ENCODE assay signal across 22 cellular contexts in genomic region chr17:79748296-79749099, GRCh38. TPM values are rescaled to one million over a fixed set of nuclear protein-coding genes. Genes with fewer than 3 reads are reported as not detected.
DNase-seq lines count a peak whose midpoint lies in the region; ATAC-seq, FAIRE-seq and TF ChIP-seq lines count a peak whose summit lies in the region.
"Had no signal": no experiment of that assay in that cellular context is flagged by ENCODE, and none has a peak within 500 bp of the region (broad histone marks: within the 10 kb centered on the region; RNA-seq: fewer than 3 reads in every experiment).

No MANE protein-coding gene starts in this region.

- H3K9me1 ChIP-seq in endothelial cell of umbilical vein (replicated peaks; ENCODE audit: control insufficient read depth, extremely low read depth, insufficient read depth, low read length), result no peaks in the 10 kb centered on the region

- H3K36me3 Mint-ChIP-seq in H9 (ENCODE audit: insufficient read depth in 1 of 3, low read depth in 3 of 3) (no peaks in the 10 kb centered on the region), mesothelial cell of epicardium (no peaks in the 10 kb centered on the region)
- H3K36me3 Mint-ChIP-seq: stimulated activated naive B cell treated with anti-CD40 and anti-IgM and Interleukin-4, amounts not matched to agents 10 μg/mL and 1 μg/mL and 100 μg/mL, for 72 hours had no signal

- H3K9me3 Mint-ChIP-seq in H9 (no peaks in the 10 kb centered on the region), mesothelial cell of epicardium (no peaks in the 10 kb centered on the region)
- H3K9me3 Mint-ChIP-seq: activated B cell treated with CpG ODN at 0.5 μM for 24 hours; CD4-positive, alpha-beta T cell; stimulated activated naive B cell treated with anti-CD40 and anti-IgM and Interleukin-4, amounts not matched to agents 10 μg/mL and 1 μg/mL and 100 μg/mL, for 72 hours had no signal

- no peak for TF ChIP-seq RAD21 in A549 (conservative IDR thresholded peaks at IDR 0.05 in 1 of 2, IDR thresholded peaks at IDR 0.05 in 1 of 2)

- no peak overlapping the region for H4K5ac ChIP-seq in H9 (ENCODE audit: insufficient read length, low read depth, low read length)

- H3K4me2 ChIP-seq in A549, result peak overlapping the region; percentile 56
- H3K4me2 ChIP-seq in H9 (ENCODE audit: insufficient read depth, insufficient read length, low read length), result no peak overlapping the region
- H3K4me2 ChIP-seq in endothelial cell of umbilical vein (ENCODE audit: insufficient read depth, low read length), result no peak overlapping the region
- no peak overlapping the region for H3K4me2 ChIP-seq in PC-9

- H4K91ac ChIP-seq in H9 (ENCODE audit: insufficient read length, low read depth, low read length), result no peak overlapping the region

- H3K56ac ChIP-seq in H9 (ENCODE audit: insufficient read length, low read depth, low read length), result no peak overlapping the region

- H3K18ac ChIP-seq in H9 (ENCODE audit: insufficient read length, low read depth, low read length), result no peak overlapping the region

- peaks cover 5% of the 10 kb centered on the region for H4K20me1 ChIP-seq in H9 (ENCODE audit: control insufficient read depth, insufficient read depth, insufficient read length)
- H4K20me1 ChIP-seq in endothelial cell of umbilical vein (replicated peaks; ENCODE audit: control insufficient read depth, extremely low read depth, insufficient read depth, low read length), result no peaks in the 10 kb centered on the region
- no peaks in the 10 kb centered on the region for H4K20me1 ChIP-seq in PC-9 (ENCODE audit: insufficient read depth)

- H3K36me3 ChIP-seq in endothelial cell of umbilical vein (ENCODE audit: control insufficient read depth in 2 of 2, extremely low read depth in 1 of 2, insufficient read depth in 2 of 2, low read length in 2 of 2) (no peaks in the 10 kb centered on the region), PC-9 (ENCODE audit: low read depth) (no peaks in the 10 kb centered on the region), esophagus squamous epithelium (no peaks in the 10 kb centered on the region)
- H3K36me3 ChIP-seq: neutrophil, thoracic aorta had no signal

- TF ChIP-seq EP300 in A549 (IDR thresholded peaks at IDR 0.05), result no peak

- H2AK5ac ChIP-seq in H9 (ENCODE audit: insufficient read length, low read length), result no peak overlapping the region

- H3K79me1 ChIP-seq in H9 (ENCODE audit: insufficient read depth, low read depth, low read length, poor library complexity, severe bottlenecking), result no peaks in the 10 kb centered on the region

- no peak overlapping the region for H2BK5ac ChIP-seq in H9 (ENCODE audit: insufficient read length, low read length)

- CTCF ChIA-PET in A549 (lab: Yijun Ruan, JAX) (interaction anchor here (0.8 to 1.3 kb wide), 5 partner anchors 7 to 101 kb away, joined by 3 to 6 read pairs (median 3); no protein-coding TSS in a partner anchor), endothelial cell of umbilical vein (lab: Charles Lee) (interaction anchor here (0.7 kb wide), 1 partner anchor 12 kb away, joined by 3 read pairs; no protein-coding TSS in a partner anchor), PC-9 (lab: Charles Lee) (no interaction called here)

- intact Hi-C loops in endothelial cell of umbilical vein (cut with micrococcal nuclease), result loop anchor here (10.0 kb wide), 1 partner anchor 176 kb away; no protein-coding TSS in a partner anchor
- intact Hi-C loops in PC-9 (cut with micrococcal nuclease; ENCODE audit: unreplicated experiment), result no loop called here
- intact Hi-C loops in esophagus squamous epithelium (cut with DNase I), result loop anchor here (10.0 kb wide), 1 partner anchor 246 kb away; no protein-coding TSS in a partner anchor

- H3K4me3 ChIP-seq in A549, result peak overlapping the region; percentile 21; the same call in 1 of the 3 replicates
- H3K4me3 ChIP-seq in endothelial cell of umbilical vein (replicated peaks in 1 of 3; ENCODE audit: insufficient read depth in 1 of 3, low read depth in 1 of 3, low read length in 3 of 3), result no peak overlapping the region
- no peak overlapping the region for H3K4me3 ChIP-seq in PC-9
- H3K4me3 ChIP-seq in esophagus squamous epithelium, result peak overlapping the region in 1 of 4 donors; percentile 12
- H3K4me3 ChIP-seq: mucosa of descending colon, thoracic aorta had no signal

- H3K79me2 ChIP-seq in H9 (ENCODE audit: insufficient read depth, low read length) (no peaks in the 10 kb centered on the region), endothelial cell of umbilical vein (ENCODE audit: control insufficient read depth, insufficient read depth, low read length) (no peaks in the 10 kb centered on the region), PC-9 (ENCODE audit: low read depth) (no peaks in the 10 kb centered on the region; the same call in 1 of the 2 replicates)

- no peak overlapping the region for H3K27ac Mint-ChIP-seq in H9
- no peak overlapping the region for H3K27ac Mint-ChIP-seq in mesothelial cell of epicardium
- H3K27ac Mint-ChIP-seq: activated B cell treated with CpG ODN at 0.5 μM for 24 hours; CD4-positive, alpha-beta T cell had no signal

- DNase-seq in A549 (ENCODE audit: low read depth in 1 of 2, low spot score in 1 of 2) (no peak), H9 (no peak), endothelial cell of umbilical vein (ENCODE audit: low read depth, low spot score) (no peak), mesothelial cell of epicardium (ENCODE audit: low spot score in 2 of 2, unreplicated experiment in 2 of 2) (no peak), HuH-7 (ENCODE audit: low spot score) (no peak), NCI-H446 treated with DMSO at 0.1 percent for 48 hours (lab: John Stamatoyannopoulos, UW) (no peak), PC-9 (no peak), esophagus squamous epithelium (lab: John Stamatoyannopoulos, UW) (no peak)
- DNase-seq: activated B cell treated with CpG ODN at 0.5 μM for 24 hours; activated CD4-positive, alpha-beta T cell treated with anti-CD3 and anti-CD28 coated beads, Interleukin-2, amount 50 U/mL, for 48 hours; activated CD8-positive, alpha-beta memory T cell treated with anti-CD3 and anti-CD28 coated beads, Interleukin-2, amount 50 U/mL, for 48 hours; CD4-positive, alpha-beta T cell; NCI-H2081 treated with DMSO at 0.1 percent for 48 hours; small intestine; stimulated activated CD4-positive, alpha-beta T cell treated with anti-CD3 and anti-CD28 coated beads, Interleukin-2, amount 100 ng/mL, for 48 hours; stimulated activated naive B cell treated with anti-CD40 and anti-IgM and Interleukin-4, amounts not matched to agents 10 μg/mL and 1 μg/mL and 100 μg/mL, for 72 hours; T-helper 9 cell had no signal

- H3K9me2 ChIP-seq in PC-9 (ENCODE audit: insufficient read depth), result no peaks in the 10 kb centered on the region

- no peak overlapping the region for H2AFZ ChIP-seq in H9 (ENCODE audit: low read length)
- H2AFZ ChIP-seq in endothelial cell of umbilical vein (ENCODE audit: low read depth, low read length), result no peak overlapping the region
- no peak overlapping the region for H2AFZ ChIP-seq in PC-9

- no peak overlapping the region for H4K8ac ChIP-seq in H9 (replicated peaks; ENCODE audit: insufficient read length, low read depth, low read length)

- no peak overlapping the region for H2BK12ac ChIP-seq in H9 (ENCODE audit: insufficient read length, low read depth, low read length)

- no peak overlapping the region for H2BK15ac ChIP-seq in H9 (ENCODE audit: low read depth, low read length)

- H3K27ac ChIP-seq in A549 (peak overlapping the region; percentile 5 to 65; a peak in 3 of 6 replicates), H9 (ENCODE audit: insufficient read length, low read depth, low read length) (no peak overlapping the region), endothelial cell of umbilical vein (ENCODE audit: insufficient read depth, low read depth, low read length) (no peak overlapping the region), PC-9 (no peak overlapping the region), esophagus squamous epithelium (no peak overlapping the region)
- H3K27ac ChIP-seq: neutrophil had no signal

- peaks cover 14% of the 10 kb centered on the region for H3K23me2 ChIP-seq in H9 (ENCODE audit: insufficient read length, low read depth, low read length, poor library complexity, severe bottlenecking)

- peak overlapping the region; percentile 5 to 55; a peak in 2 of 5 replicates for H3K4me3 Mint-ChIP-seq in H9
- peak overlapping the region; percentile 6 for H3K4me3 Mint-ChIP-seq in mesothelial cell of epicardium
- H3K4me3 Mint-ChIP-seq: activated B cell treated with CpG ODN at 0.5 μM for 24 hours had no signal

- no peak overlapping the region for H3K23ac ChIP-seq in H9 (ENCODE audit: insufficient read length, low read depth, low read length)

- no peaks in the 10 kb centered on the region for H3K9me3 ChIP-seq in A549
- H3K9me3 ChIP-seq in H9 (ENCODE audit: control insufficient read depth, low read depth, low read length), result no peaks in the 10 kb centered on the region
- H3K9me3 ChIP-seq in endothelial cell of umbilical vein (replicated peaks; ENCODE audit: control insufficient read depth, insufficient read depth, low read length), result no peaks in the 10 kb centered on the region
- no peaks in the 10 kb centered on the region for H3K9me3 ChIP-seq in PC-9 (ENCODE audit: insufficient read depth, low read depth)
- no peaks in the 10 kb centered on the region for H3K9me3 ChIP-seq in esophagus squamous epithelium
- H3K9me3 ChIP-seq: mucosa of descending colon, neutrophil, thoracic aorta had no signal

- BruUV-seq in endothelial cell of umbilical vein (replicated peaks; lab: Mats Ljungman, UMichigan), result no TSS peak
- no TSS peak for BruUV-seq in PC-9 (replicated peaks; lab: Mats Ljungman, UMichigan)

- peaks cover 12 to 16% of the 10 kb centered on the region in 2 experiments for H3K4me1 Mint-ChIP-seq in H9
- peaks cover 15% of the 10 kb centered on the region for H3K4me1 Mint-ChIP-seq in mesothelial cell of epicardium

- no peak overlapping the region for H2BK120ac ChIP-seq in H9 (ENCODE audit: low read depth, low read length, poor library complexity, severe bottlenecking)

- TF ChIP-seq CTCF in A549 (IDR thresholded peaks at IDR 0.05), result no peak
- TF ChIP-seq CTCF in H9 (conservative IDR thresholded peaks at IDR 0.05), result no peak
- no peak for TF ChIP-seq CTCF in endothelial cell of umbilical vein (IDR thresholded peaks at IDR 0.05; ENCODE audit: extremely low read depth in 1 of 2, insufficient read depth in 1 of 2, low read depth in 1 of 2, low read length in 2 of 2)
- no peak for TF ChIP-seq CTCF in mesothelial cell of epicardium (IDR thresholded peaks at IDR 0.05; ENCODE audit: unreplicated experiment)
- no peak for TF ChIP-seq CTCF in PC-9 (conservative IDR thresholded peaks at IDR 0.05)
- TF ChIP-seq CTCF in esophagus squamous epithelium (IDR thresholded peaks at IDR 0.05), result no peak

- H3K27me3 ChIP-seq in H9 (ENCODE audit: insufficient read depth, low read length), result peaks cover 17% of the 10 kb centered on the region
- peaks cover 27 to 41% of the 10 kb centered on the region in 2 experiments for H3K27me3 ChIP-seq in endothelial cell of umbilical vein (ENCODE audit: control insufficient read depth in 2 of 2, insufficient read depth in 2 of 2, low read length in 2 of 2)
- H3K27me3 ChIP-seq in PC-9 (ENCODE audit: insufficient read depth, low read depth), result no peaks in the 10 kb centered on the region
- H3K27me3 ChIP-seq in esophagus squamous epithelium, result peaks cover 23 to 97% (median 24%) of the 10 kb centered on the region in 4 donors

- ATAC-seq in A549, result no peak; a peak in 1 of 6 replicates
- ATAC-seq: HCT116; mucosa of descending colon; stimulated activated naive B cell treated with anti-CD40 and anti-IgM and Interleukin-4, amounts not matched to agents 10 μg/mL and 1 μg/mL and 100 μg/mL, for 72 hours had no signal

- H3F3A ChIP-seq in PC-9 (ENCODE audit: insufficient read depth, low read depth), result peaks cover 51% of the 10 kb centered on the region

- TF ChIP-seq POLR2A in A549 (IDR thresholded peaks at IDR 0.05; ENCODE audit: low read length), result no peak
- no peak for TF ChIP-seq POLR2A in endothelial cell of umbilical vein (IDR thresholded peaks at IDR 0.05; ENCODE audit: low read depth, low read length)
- TF ChIP-seq POLR2A in esophagus squamous epithelium (IDR thresholded peaks at IDR 0.05), result no peak

- H2BK20ac ChIP-seq in H9 (ENCODE audit: low read depth, low read length, poor library complexity, severe bottlenecking), result no peak overlapping the region

- H3T11ph ChIP-seq in H9 (ENCODE audit: low read length), result no peak overlapping the region

- peaks cover 87% of the 10 kb centered on the region for H3K27me3 Mint-ChIP-seq in H9 (ENCODE audit: low read depth)
- peaks cover 74% of the 10 kb centered on the region for H3K27me3 Mint-ChIP-seq in mesothelial cell of epicardium (ENCODE audit: low read depth)

- no peak overlapping the region for H3K9ac ChIP-seq in H9 (ENCODE audit: extremely low read depth, insufficient read length, low read length)
- no peak overlapping the region for H3K9ac ChIP-seq in endothelial cell of umbilical vein (replicated peaks; ENCODE audit: extremely low read depth, insufficient read depth, low read length)

- H3K4ac ChIP-seq in H9 (ENCODE audit: low read depth, low read length), result no peak overlapping the region

- no peak overlapping the region for H3K14ac ChIP-seq in H9 (ENCODE audit: insufficient read depth, low read length)

- FAIRE-seq in A549 (lab: Jason Lieb, UNC), result no peak
- FAIRE-seq in endothelial cell of umbilical vein (lab: Jason Lieb, UNC), result no peak
- FAIRE-seq: HTR-8/SVneo, small intestine had no signal

- H3K4me1 ChIP-seq in A549 (peaks cover 34% of the 10 kb centered on the region), H9 (ENCODE audit: insufficient read depth, low read length) (peaks cover 2% of the 10 kb centered on the region; the same call in 1 of the 2 replicates), endothelial cell of umbilical vein (ENCODE audit: control insufficient read depth, extremely low read depth, insufficient read depth, low read length) (no peaks in the 10 kb centered on the region), PC-9 (replicated peaks; ENCODE audit: insufficient read depth) (peaks cover 32% of the 10 kb centered on the region), esophagus squamous epithelium (peaks cover 12 to 24% (median 12%) of the 10 kb centered on the region in 3 donors)

- POLR2A ChIA-PET in A549 (lab: Yijun Ruan, JAX), result no interaction called here
- POLR2A ChIA-PET in endothelial cell of umbilical vein (lab: Charles Lee), result no interaction called here
- POLR2A ChIA-PET in PC-9 (lab: Charles Lee; ENCODE audit: unreplicated experiment), result no interaction called here

- 94% methylated on average over 27 of the region's 55 CpGs for WGBS in A549 (ENCODE audit: missing lambda C conversion rate)
- no CpG with 5 or more reads among the region's 55 CpGs for WGBS in H9 (ENCODE audit: extremely low coverage, insufficient read length, low lambda C conversion rate)
- 25 to 28% methylated on average over 9 to 10 of the region's 55 CpGs for WGBS in esophagus squamous epithelium, 2 donors

- dilution Hi-C loops in endothelial cell of umbilical vein (cut with MboI; ENCODE audit: extremely low pct_ligation_motif_present, low sequenced_read_pairs), result no loop called here

RNA-seq across cellular contexts. Expression of gene ENPP7, which starts 17.8 kb away (rescaled TPM):
- not detected in 2 replicates for polyA plus RNA-seq in A549 (2011; rRNA removed)
- polyA plus RNA-seq in A549 (2012; cell fraction: cytosol; rRNA removed), result not detected in 2 replicates
- not detected in 2 replicates for polyA plus RNA-seq in A549 (2012; cell fraction: nucleus; rRNA removed)
- not detected in 3 replicates for polyA plus RNA-seq in A549 (2017; fragmentation: RNase III; extraction: RNeasy Plus Mini Kit Qiagen cat#74134 plus additional on column Dnase treatment)
- not detected in 2 replicates for polyA minus RNA-seq in A549 (2011; rRNA and poly(A)+ RNA removed)
- not detected in 2 replicates for total RNA-seq in H9 (2021)
- total RNA-seq in endothelial cell of umbilical vein, result not detected in 2 replicates
- not detected in 2 replicates for polyA plus RNA-seq in endothelial cell of umbilical vein
- not detected in 2 replicates for polyA plus RNA-seq in endothelial cell of umbilical vein (2011; cell fraction: cytosol; rRNA removed)
- polyA plus RNA-seq in endothelial cell of umbilical vein (2011; cell fraction: nucleus; rRNA removed), result not detected in 2 replicates
- not detected in 2 replicates for polyA plus RNA-seq in endothelial cell of umbilical vein (2012)
- not detected in 2 replicates for polyA minus RNA-seq in endothelial cell of umbilical vein
- not detected for polyA minus RNA-seq in endothelial cell of umbilical vein (2011; cell fraction: cytosol; rRNA and poly(A)+ RNA removed)
- polyA minus RNA-seq in endothelial cell of umbilical vein (2011; cell fraction: nucleus; rRNA and poly(A)+ RNA removed), result not detected in 2 replicates
- total RNA-seq in mesothelial cell of epicardium, result not detected in 3 replicates
- not detected in 2 replicates for total RNA-seq in PC-9 (2021)
- not detected for total RNA-seq in esophagus squamous epithelium
- total RNA-seq: CD4-positive, alpha-beta T cell; mucosa of descending colon; thoracic aorta had no signal

RNA-seq across cellular contexts. Expression of gene CBX2, which starts 29.4 kb away (rescaled TPM):
- polyA plus RNA-seq in A549 (2011; rRNA removed) (7.4 and 8.2 TPM in 2 replicates), A549 (2017; fragmentation: RNase III; extraction: RNeasy Plus Mini Kit Qiagen cat#74134 plus additional on column Dnase treatment) (13.6 to 16.4 TPM (median 14.9 TPM) in 3 replicates), endothelial cell of umbilical vein (10.5 and 12.6 TPM in 2 replicates)
- 14.4 and 18.3 TPM in 2 replicates for polyA plus RNA-seq in A549 (2012; cell fraction: cytosol; rRNA removed)
- 29.6 and 34.9 TPM in 2 replicates for polyA plus RNA-seq in A549 (2012; cell fraction: nucleus; rRNA removed)
- polyA minus RNA-seq in A549 (2011; rRNA and poly(A)+ RNA removed), result 11.6 and 13.7 TPM in 2 replicates
- total RNA-seq in H9 (2021) (77.4 and 79.4 TPM in 2 replicates), endothelial cell of umbilical vein (19.8 and 20.0 TPM in 2 replicates), mesothelial cell of epicardium (47.1 to 49.7 TPM (median 48.6 TPM) in 3 replicates), PC-9 (2021) (30.4 and 32.6 TPM in 2 replicates), esophagus squamous epithelium (10 to 100 TPM in 2 of 4 donors, 1 to 10 TPM in 2; 4.6 to 12.9 (median 8.7) TPM)
- 8.4 and 9.0 TPM in 2 replicates for polyA plus RNA-seq in endothelial cell of umbilical vein (2011; cell fraction: cytosol; rRNA removed)
- polyA plus RNA-seq in endothelial cell of umbilical vein (2011; cell fraction: nucleus; rRNA removed), result 11.0 and 11.7 TPM in 2 replicates
- polyA plus RNA-seq in endothelial cell of umbilical vein (2012), result 9.3 and 9.8 TPM in 2 replicates
- 11.0 and 12.1 TPM in 2 replicates for polyA minus RNA-seq in endothelial cell of umbilical vein
- polyA minus RNA-seq in endothelial cell of umbilical vein (2011; cell fraction: cytosol; rRNA and poly(A)+ RNA removed), result 23.6 TPM
- 3.8 and 6.0 TPM in 2 replicates for polyA minus RNA-seq in endothelial cell of umbilical vein (2011; cell fraction: nucleus; rRNA and poly(A)+ RNA removed)

RNA-seq across cellular contexts. Expression of gene CBX8, which starts 48.4 kb away (rescaled TPM):
- polyA plus RNA-seq in A549 (2011; rRNA removed), result 1.5 and 2.8 TPM in 2 replicates
- polyA plus RNA-seq in A549 (2012; cell fraction: cytosol; rRNA removed), result 3.5 and 3.8 TPM in 2 replicates
- 4.8 and 7.2 TPM in 2 replicates for polyA plus RNA-seq in A549 (2012; cell fraction: nucleus; rRNA removed)
- polyA plus RNA-seq in A549 (2017; fragmentation: RNase III; extraction: RNeasy Plus Mini Kit Qiagen cat#74134 plus additional on column Dnase treatment), result 11.0 to 13.1 TPM (median 11.9 TPM) in 3 replicates
- 2.5 and 2.8 TPM in 2 replicates for polyA minus RNA-seq in A549 (2011; rRNA and poly(A)+ RNA removed)
- total RNA-seq in H9 (2021), result 1.2 and 2.9 TPM in 2 replicates
- total RNA-seq in endothelial cell of umbilical vein, result 3.1 TPM in 2 replicates
- 0.49 and 0.69 TPM in 2 replicates for polyA plus RNA-seq in endothelial cell of umbilical vein
- 0.28 and 0.41 TPM in 2 replicates for polyA plus RNA-seq in endothelial cell of umbilical vein (2011; cell fraction: cytosol; rRNA removed)
- 0.40 and 1.1 TPM in 2 replicates for polyA plus RNA-seq in endothelial cell of umbilical vein (2011; cell fraction: nucleus; rRNA removed)
- polyA plus RNA-seq in endothelial cell of umbilical vein (2012), result 1.4 and 1.8 TPM in 2 replicates
- polyA minus RNA-seq in endothelial cell of umbilical vein, result 0.25 and 1.1 TPM in 2 replicates
- 2.4 TPM for polyA minus RNA-seq in endothelial cell of umbilical vein (2011; cell fraction: cytosol; rRNA and poly(A)+ RNA removed)
- 0.19 and 0.34 TPM in 2 replicates for polyA minus RNA-seq in endothelial cell of umbilical vein (2011; cell fraction: nucleus; rRNA and poly(A)+ RNA removed)
- total RNA-seq in mesothelial cell of epicardium, result 15.5 to 18.6 TPM (median 16.3 TPM) in 3 replicates
- 14.2 and 15.5 TPM in 2 replicates for total RNA-seq in PC-9 (2021)
- total RNA-seq in esophagus squamous epithelium, result 1 to 10 TPM; 2.3 to 4.7 (median 2.6) TPM

Comparison
In these comparisons a context has a peak if more than half of its experiments do, and no peak if none do; other contexts are left out.
1. H3K27ac ChIP-seq: peak in A549 (2 of 2); none in H9 (single experiment), endothelial cell of umbilical vein (single experiment), PC-9 (single experiment) and esophagus squamous epithelium (0 of 4).